Comparison of ENCODE assay signal across 19 cellular contexts in the genomic region with DNA sequence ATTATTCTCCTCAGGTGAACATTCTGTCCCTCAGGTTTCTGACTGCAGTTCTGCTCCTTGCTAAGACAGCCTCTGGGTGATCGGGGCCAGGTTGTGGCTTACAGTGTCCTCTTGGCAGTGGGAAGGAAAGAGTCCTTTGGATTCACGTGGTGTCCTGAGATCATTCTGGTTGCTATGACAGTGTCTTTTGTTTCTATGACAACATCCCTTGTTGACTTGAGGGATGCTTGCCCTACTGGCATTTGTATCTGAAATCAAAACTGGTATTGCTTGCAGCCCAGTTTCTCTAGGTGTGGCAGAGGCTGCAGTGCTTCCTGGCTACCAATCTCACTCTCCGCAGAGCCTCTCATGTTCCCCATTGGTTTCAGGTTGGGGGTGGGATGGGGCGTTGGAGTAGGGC.
"Had no signal": no experiment of that assay in that cellular context is flagged by ENCODE, and none has a peak within 500 bp of the region (broad histone marks: within the 10 kb centered on the region; RNA-seq: fewer than 3 reads in every experiment).

No MANE protein-coding gene starts in this region.

- H3K4me3 Mint-ChIP-seq: activated CD8-positive, alpha-beta T cell treated with anti-CD3 and anti-CD28 coated beads for 36 hours; activated naive CD8-positive, alpha-beta T cell; memory B cell; natural killer cell had no signal

- H3K4me3 ChIP-seq: body of pancreas, coronary artery, esophagus muscularis mucosa, left ventricle myocardium inferior, right atrium auricular region, tibial nerve had no signal

- ATAC-seq: activated CD8-positive, alpha-beta T cell treated with anti-CD3 and anti-CD28 coated beads for 36 hours; body of pancreas; natural killer cell had no signal

- DNase-seq: activated CD4-positive, alpha-beta T cell treated with anti-CD3 and anti-CD28 coated beads for 48 hours; activated CD8-positive, alpha-beta T cell treated with anti-CD3 and anti-CD28 coated beads for 36 hours; activated gamma-delta T cell; activated T-cell treated with anti-CD3 and anti-CD28 coated beads, Interleukin-2, amount 50 U/mL, for 48 hours; amniotic stem cell; hippocampal formation; left ventricle myocardium inferior; natural killer cell; stimulated activated CD4-positive, alpha-beta T cell treated with anti-CD3 and anti-CD28 coated beads, Interleukin-2, amount 100 ng/mL, for 48 hours; stimulated activated naive CD4-positive, alpha-beta T cell; T-helper 2 cell had no signal

- H3K9me3 Mint-ChIP-seq: activated CD8-positive, alpha-beta T cell treated with anti-CD3 and anti-CD28 coated beads for 36 hours; memory B cell; natural killer cell had no signal

- H3K36me3 ChIP-seq: esophagus muscularis mucosa, left ventricle myocardium inferior, right atrium auricular region, tibial nerve had no signal

- H3K9me3 ChIP-seq: body of pancreas, esophagus muscularis mucosa, left ventricle myocardium inferior, right atrium auricular region, tibial nerve had no signal

- H3K36me3 Mint-ChIP-seq: activated naive CD8-positive, alpha-beta T cell; memory B cell; natural killer cell had no signal

- H3K27ac ChIP-seq: body of pancreas, coronary artery, esophagus muscularis mucosa, left ventricle myocardium inferior, right atrium auricular region, tibial nerve had no signal

- H3K27ac Mint-ChIP-seq: activated CD8-positive, alpha-beta T cell treated with anti-CD3 and anti-CD28 coated beads for 36 hours; activated naive CD8-positive, alpha-beta T cell; memory B cell; natural killer cell; progenitor cell of endocrine pancreas had no signal

- H3K4me1 Mint-ChIP-seq: memory B cell, natural killer cell had no signal

- H3K4me1 ChIP-seq: body of pancreas, esophagus muscularis mucosa, left ventricle myocardium inferior, right atrium auricular region, tibial nerve had no signal

- H3K27me3 ChIP-seq: body of pancreas, esophagus muscularis mucosa, right atrium auricular region, tibial nerve had no signal
